Comparison of ENCODE assay signal across 1 cellular context in the genomic region with DNA sequence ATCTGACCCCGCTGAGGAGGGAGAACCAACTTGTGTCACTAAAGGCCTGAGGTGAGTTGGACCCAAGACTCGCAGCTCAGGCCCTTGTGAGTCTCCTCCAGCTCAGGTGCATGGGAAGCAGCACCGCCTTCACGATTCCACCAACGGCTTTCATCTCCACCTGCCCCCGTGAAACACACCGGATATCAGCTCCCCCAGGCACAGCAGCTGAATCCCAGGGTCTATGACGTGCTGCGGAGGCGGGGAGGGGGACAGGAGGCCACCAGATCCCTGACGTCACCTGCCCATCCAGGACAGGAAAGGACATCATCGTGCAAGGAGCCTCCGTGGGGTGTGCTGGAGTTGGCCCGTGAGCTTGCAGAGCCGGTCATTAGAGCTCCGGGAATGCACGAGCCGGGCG.
TF ChIP-seq lines count a peak whose summit lies in the region.

No MANE protein-coding gene starts in this region.

TF ChIP-seq in HepG2, 621 proteins besides CTCF, POLR2A, EP300 and RAD21:
- TF ChIP-seq CREB1 (IDR thresholded peaks at IDR 0.05), result peak; percentile 63
- TF ChIP-seq CREB1 (CRISPR knock-in tag; IDR thresholded peaks at IDR 0.05), result no peak
- TF ChIP-seq SAP130 (CRISPR knock-in tag; IDR thresholded peaks at IDR 0.05; ENCODE audit: low read depth), result no peak
